1 cellular context compared by ENCODE assay signal in genomic region chr4:6912412-6912811, GRCh38.
TF ChIP-seq lines count a peak whose summit lies in the region.

No MANE protein-coding gene starts in this region.

TF ChIP-seq in HepG2, 621 proteins besides CTCF, POLR2A, EP300 and RAD21 (continued from another document):
- TF ChIP-seq, protein P1, sequence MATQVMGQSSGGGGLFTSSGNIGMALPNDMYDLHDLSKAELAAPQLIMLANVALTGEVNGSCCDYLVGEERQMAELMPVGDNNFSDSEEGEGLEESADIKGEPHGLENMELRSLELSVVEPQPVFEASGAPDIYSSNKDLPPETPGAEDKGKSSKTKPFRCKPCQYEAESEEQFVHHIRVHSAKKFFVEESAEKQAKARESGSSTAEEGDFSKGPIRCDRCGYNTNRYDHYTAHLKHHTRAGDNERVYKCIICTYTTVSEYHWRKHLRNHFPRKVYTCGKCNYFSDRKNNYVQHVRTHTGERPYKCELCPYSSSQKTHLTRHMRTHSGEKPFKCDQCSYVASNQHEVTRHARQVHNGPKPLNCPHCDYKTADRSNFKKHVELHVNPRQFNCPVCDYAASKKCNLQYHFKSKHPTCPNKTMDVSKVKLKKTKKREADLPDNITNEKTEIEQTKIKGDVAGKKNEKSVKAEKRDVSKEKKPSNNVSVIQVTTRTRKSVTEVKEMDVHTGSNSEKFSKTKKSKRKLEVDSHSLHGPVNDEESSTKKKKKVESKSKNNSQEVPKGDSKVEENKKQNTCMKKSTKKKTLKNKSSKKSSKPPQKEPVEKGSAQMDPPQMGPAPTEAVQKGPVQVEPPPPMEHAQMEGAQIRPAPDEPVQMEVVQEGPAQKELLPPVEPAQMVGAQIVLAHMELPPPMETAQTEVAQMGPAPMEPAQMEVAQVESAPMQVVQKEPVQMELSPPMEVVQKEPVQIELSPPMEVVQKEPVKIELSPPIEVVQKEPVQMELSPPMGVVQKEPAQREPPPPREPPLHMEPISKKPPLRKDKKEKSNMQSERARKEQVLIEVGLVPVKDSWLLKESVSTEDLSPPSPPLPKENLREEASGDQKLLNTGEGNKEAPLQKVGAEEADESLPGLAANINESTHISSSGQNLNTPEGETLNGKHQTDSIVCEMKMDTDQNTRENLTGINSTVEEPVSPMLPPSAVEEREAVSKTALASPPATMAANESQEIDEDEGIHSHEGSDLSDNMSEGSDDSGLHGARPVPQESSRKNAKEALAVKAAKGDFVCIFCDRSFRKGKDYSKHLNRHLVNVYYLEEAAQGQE (IDR thresholded peaks at IDR 0.05; ENCODE audit: borderline replicate concordance in 1 of 2, low read depth in 1 of 2, low read length in 2 of 2): no peak
- TF ChIP-seq CREB3 (CRISPR knock-in tag; IDR thresholded peaks at IDR 0.05): no peak
- no peak for TF ChIP-seq ZNF17 (CRISPR knock-in tag; IDR thresholded peaks at IDR 0.05)
- no peak for TF ChIP-seq ZNF510 (CRISPR knock-in tag; IDR thresholded peaks at IDR 0.05; ENCODE audit: low read depth)
- TF ChIP-seq PATZ1 (CRISPR knock-in tag; IDR thresholded peaks at IDR 0.05): no peak
- 0 out of 2 replicates have a peak, but pooled peaks have one; percentile 12 for TF ChIP-seq ZBTB38 (CRISPR knock-in tag; IDR thresholded peaks at IDR 0.05)
- no peak for TF ChIP-seq ZFP36L1 (CRISPR knock-in tag; IDR thresholded peaks at IDR 0.05)
- TF ChIP-seq, protein P2, sequence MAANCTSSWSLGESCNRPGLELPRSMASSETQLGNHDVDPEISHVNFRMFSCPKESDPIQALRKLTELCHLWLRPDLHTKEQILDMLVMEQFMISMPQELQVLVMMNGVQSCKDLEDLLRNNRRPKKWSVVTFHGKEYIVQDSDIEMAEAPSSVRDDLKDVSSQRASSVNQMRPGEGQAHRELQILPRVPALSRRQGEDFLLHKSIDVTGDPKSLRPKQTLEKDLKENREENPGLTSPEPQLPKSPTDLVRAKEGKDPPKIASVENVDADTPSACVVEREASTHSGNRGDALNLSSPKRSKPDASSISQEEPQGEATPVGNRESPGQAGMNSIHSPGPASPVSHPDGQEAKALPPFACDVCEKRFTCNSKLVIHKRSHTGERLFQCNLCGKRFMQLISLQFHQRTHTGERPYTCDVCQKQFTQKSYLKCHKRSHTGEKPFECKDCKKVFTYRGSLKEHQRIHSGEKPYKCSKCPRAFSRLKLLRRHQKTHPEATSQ (CRISPR knock-in tag; IDR thresholded peaks at IDR 0.05; ENCODE audit: borderline replicate concordance): no peak
- TF ChIP-seq EED (CRISPR knock-in tag; IDR thresholded peaks at IDR 0.05): no peak
- TF ChIP-seq MIER2 (CRISPR knock-in tag; IDR thresholded peaks at IDR 0.05): no peak
- no peak for TF ChIP-seq SMC3 (IDR thresholded peaks at IDR 0.05; ENCODE audit: low read length)
- no peak for TF ChIP-seq ZNF564 (CRISPR knock-in tag; IDR thresholded peaks at IDR 0.05)
- TF ChIP-seq SCMH1 (CRISPR knock-in tag; IDR thresholded peaks at IDR 0.05; ENCODE audit: borderline replicate concordance): no peak
- TF ChIP-seq ZKSCAN5 (CRISPR knock-in tag; IDR thresholded peaks at IDR 0.05): no peak
- TF ChIP-seq TEF (CRISPR knock-in tag; IDR thresholded peaks at IDR 0.05): peak; percentile 60; the same call in 1 of the 2 replicates
- TF ChIP-seq KAT2B (IDR thresholded peaks at IDR 0.05; ENCODE audit: borderline replicate concordance, low read depth, low read length): no peak
- TF ChIP-seq JDP2 (CRISPR knock-in tag; IDR thresholded peaks at IDR 0.05; ENCODE audit: borderline replicate concordance): no peak
- TF ChIP-seq ATF7 (IDR thresholded peaks at IDR 0.05): no peak
- no peak for TF ChIP-seq ATF7 (CRISPR knock-in tag; IDR thresholded peaks at IDR 0.05)
- peak; percentile 23; the same call in 1 of the 2 replicates for TF ChIP-seq FOXA3 (CRISPR knock-in tag; IDR thresholded peaks at IDR 0.05)
- TF ChIP-seq ZFP37 (CRISPR knock-in tag; IDR thresholded peaks at IDR 0.05; ENCODE audit: borderline replicate concordance): no peak
- TF ChIP-seq ZFY (CRISPR knock-in tag; IDR thresholded peaks at IDR 0.05): no peak
- TF ChIP-seq TFDP2 (CRISPR knock-in tag; IDR thresholded peaks at IDR 0.05): no peak
- TF ChIP-seq SNRNP70 (IDR thresholded peaks at IDR 0.05; ENCODE audit: low read depth, low read length): no peak
- no peak for TF ChIP-seq TIGD3 (CRISPR knock-in tag; IDR thresholded peaks at IDR 0.05; ENCODE audit: borderline replicate concordance)
- TF ChIP-seq PAX8 (CRISPR knock-in tag; IDR thresholded peaks at IDR 0.05; ENCODE audit: borderline replicate concordance): no peak
- TF ChIP-seq ETV5 (CRISPR knock-in tag; IDR thresholded peaks at IDR 0.05; ENCODE audit: borderline replicate concordance): peak; percentile 17; the same call in 1 of the 2 replicates
- 0 out of 2 replicates have a peak, but pooled peaks have one; percentile 20 for TF ChIP-seq GATAD2A (CRISPR knock-in tag; IDR thresholded peaks at IDR 0.05)
- no peak for TF ChIP-seq SP2 (CRISPR knock-in tag; IDR thresholded peaks at IDR 0.05)
- no peak for TF ChIP-seq FOXA1 (IDR thresholded peaks at IDR 0.05)
- TF ChIP-seq FOXA1 (CRISPR knock-in tag; IDR thresholded peaks at IDR 0.05): peak; percentile 38
- peak; percentile 45; the same call in 1 of the 2 replicates for TF ChIP-seq CEBPG (CRISPR knock-in tag; IDR thresholded peaks at IDR 0.05)
